13 cellular contexts compared by ENCODE assay signal in the genomic region with DNA sequence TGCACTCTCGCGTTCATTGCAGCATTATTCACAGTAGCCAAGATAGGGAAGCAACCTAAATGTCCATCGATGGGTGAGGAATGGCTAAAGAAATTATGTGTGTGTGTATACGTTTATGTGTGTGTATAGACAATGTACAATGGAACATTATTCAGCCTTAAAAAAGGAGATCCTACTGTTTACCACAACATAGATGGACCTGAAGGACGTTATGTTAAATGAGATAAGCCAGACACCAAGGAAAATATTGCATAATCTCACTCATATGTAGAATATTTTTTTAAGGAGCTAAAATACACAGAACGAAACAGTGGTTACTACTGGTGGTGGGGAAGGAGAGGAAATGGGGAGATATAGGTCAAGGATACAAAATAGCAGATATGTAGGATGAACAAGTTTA. TPM values are rescaled to one million over a fixed set of nuclear protein-coding genes. Genes with fewer than 3 reads are reported as not detected.
A peak's percentile ranks its signal among the peaks of the same experiment; 100 is the strongest.
DNase-seq lines count a peak whose midpoint lies in the region; ATAC-seq, FAIRE-seq and TF ChIP-seq lines count a peak whose summit lies in the region.
"Had no signal": no experiment of that assay in that cellular context is flagged by ENCODE, and none has a peak within 500 bp of the region (broad histone marks: within the 10 kb centered on the region; RNA-seq: fewer than 3 reads in every experiment).

No MANE protein-coding gene starts in this region.

- no peaks in the 10 kb centered on the region for H3K9me3 ChIP-seq in A549
- no peaks in the 10 kb centered on the region for H3K9me3 ChIP-seq in DND-41 (ENCODE audit: insufficient read depth, low read length, severe bottlenecking)
- H3K9me3 ChIP-seq in iPS-20b (ENCODE audit: insufficient read depth, low read depth, low read length), result no peaks in the 10 kb centered on the region
- H3K9me3 ChIP-seq: mucosa of descending colon had no signal

- H3K9me3 Mint-ChIP-seq in activated CD4-positive, alpha-beta memory T cell treated with anti-CD3 and anti-CD28 coated beads for 36 hours, result no peaks in the 10 kb centered on the region

- no peak for TF ChIP-seq POLR2A in A549 (IDR thresholded peaks at IDR 0.05; ENCODE audit: low read length)

- H3K4me1 Mint-ChIP-seq in activated CD4-positive, alpha-beta memory T cell treated with anti-CD3 and anti-CD28 coated beads for 36 hours (ENCODE audit: low read depth), result peaks cover 64% of the 10 kb centered on the region

- POLR2A ChIA-PET in A549 (lab: Yijun Ruan, JAX), result no interaction called here
- POLR2A ChIA-PET in activated CD4-positive, alpha-beta memory T cell treated with anti-CD3 and anti-CD28 coated beads for 36 hours (lab: Charles Lee), result interaction anchor here (0.6 to 3.4 kb wide), 6 partner anchors 11 to 104 kb away, joined by 3 to 20 read pairs (median 4); partner anchors contain the start of genes DIMT1 and IPO11

- CTCF ChIA-PET in A549 (lab: Yijun Ruan, JAX), result no interaction called here
- CTCF ChIA-PET in activated CD4-positive, alpha-beta memory T cell treated with anti-CD3 and anti-CD28 coated beads for 36 hours (lab: Charles Lee), result interaction anchor here (0.8 to 2.4 kb wide), 6 partner anchors 8 to 84 kb away, joined by 3 to 16 read pairs (median 4); no protein-coding TSS in a partner anchor

- intact Hi-C loops in activated CD4-positive, alpha-beta memory T cell treated with anti-CD3 and anti-CD28 coated beads for 36 hours (cut with micrococcal nuclease), result loop anchor here (2.0 to 5.0 kb wide), 2 partner anchors 86 to 976 kb away; partner anchors contain the start of gene ZSWIM6
- intact Hi-C loops in Right ventricle myocardium inferior (cut with DNase I), result loop anchor here (5.0 to 10.0 kb wide), 2 partner anchors 46 to 104 kb away; partner anchors contain the start of gene IPO11

- FAIRE-seq in A549 (lab: Jason Lieb, UNC), result no peak

- no peak overlapping the region for H2AFZ ChIP-seq in DND-41 (ENCODE audit: low read depth, low read length)

- DNase-seq in A549 (ENCODE audit: low read depth in 1 of 2, low spot score in 1 of 2) (no peak), DND-41 (no peak), NCI-H2171 treated with DMSO at 0.1 percent for 48 hours (lab: John Stamatoyannopoulos, UW) (no peak), Right ventricle myocardium inferior (ENCODE audit: missing footprints) (no peak)
- DNase-seq in activated CD4-positive, alpha-beta memory T cell treated with anti-CD3 and anti-CD28 coated beads for 36 hours, result no peak
- DNase-seq in activated CD4-positive, CD25-positive, alpha-beta regulatory T cell (lab: John Stamatoyannopoulos, UW), result no peak
- DNase-seq: activated CD4-positive, alpha-beta T cell treated with anti-CD3 and anti-CD28 coated beads for 4 hours; Right ventricle myocardium superior had no signal

- H3K4me1 ChIP-seq in A549 (peaks cover 28% of the 10 kb centered on the region), DND-41 (ENCODE audit: insufficient read depth, low read length) (peaks cover 40% of the 10 kb centered on the region), iPS-20b (ENCODE audit: insufficient read depth, low read length) (no peaks in the 10 kb centered on the region; the same call in 1 of the 2 replicates)

- WGBS in A549 (ENCODE audit: missing lambda C conversion rate), result 92% methylated on average over 6 of the region's 6 CpGs

- H3K9ac ChIP-seq in DND-41 (ENCODE audit: low read depth, low read length), result no peak overlapping the region
- H3K9ac ChIP-seq in iPS-20b (ENCODE audit: low read depth, low read length), result no peak overlapping the region

- no peak for TF ChIP-seq CTCF in A549 (IDR thresholded peaks at IDR 0.05)
- no peak for TF ChIP-seq CTCF in DND-41 (IDR thresholded peaks at IDR 0.05; ENCODE audit: borderline replicate concordance, extremely low read depth, low read length, poor library complexity, severe bottlenecking)

- TF ChIP-seq EP300 in A549 (IDR thresholded peaks at IDR 0.05), result no peak

- ATAC-seq in A549 (no peak), DND-41 (ENCODE audit: insufficient read depth, low read depth) (no peak), GM18858 (IDR thresholded peaks at IDR 0.05; ENCODE audit: unreplicated experiment) (no peak), Right ventricle myocardium inferior (no peak)
- ATAC-seq: HCT116, mucosa of descending colon had no signal

- no peak overlapping the region for H3K27ac ChIP-seq in A549
- H3K27ac ChIP-seq in DND-41 (ENCODE audit: low read length), result no peak overlapping the region
- no peak overlapping the region for H3K27ac ChIP-seq in iPS-20b (ENCODE audit: low read length)
- H3K27ac ChIP-seq: C4-2B had no signal

- no peak for TF ChIP-seq RAD21 in A549 (conservative IDR thresholded peaks at IDR 0.05 in 1 of 2, IDR thresholded peaks at IDR 0.05 in 1 of 2)

- H3K4me2 ChIP-seq in A549 (0 out of 3 replicates have a peak overlapping the region, but pooled peaks have one; percentile 98), DND-41 (ENCODE audit: insufficient read depth, low read length) (peak overlapping the region; percentile 80)

- H3K79me2 ChIP-seq in DND-41 (ENCODE audit: insufficient read depth, low read length), result peaks cover 77% of the 10 kb centered on the region

- no peaks in the 10 kb centered on the region for H3K27me3 Mint-ChIP-seq in activated CD4-positive, alpha-beta memory T cell treated with anti-CD3 and anti-CD28 coated beads for 36 hours

- H3K36me3 ChIP-seq in DND-41 (ENCODE audit: insufficient read depth, low read length), result peaks cover 18% of the 10 kb centered on the region
- peaks cover 21% of the 10 kb centered on the region; the same call in 1 of the 2 replicates for H3K36me3 ChIP-seq in iPS-20b (ENCODE audit: insufficient read depth, low read depth, low read length)

- H3K27me3 ChIP-seq in DND-41 (ENCODE audit: insufficient read depth, low read length, poor library complexity), result no peaks in the 10 kb centered on the region
- no peaks in the 10 kb centered on the region for H3K27me3 ChIP-seq in iPS-20b (ENCODE audit: insufficient read depth, low read length)

- H3K4me3 ChIP-seq in A549 (no peak overlapping the region), DND-41 (ENCODE audit: low read depth in 1 of 2, low read length in 2 of 2) (peak overlapping the region in 1 of 2 experiments; percentile 92; a peak in 1 of 4 replicates), iPS-20b (ENCODE audit: low read length) (peak overlapping the region; percentile 98; the same call in 1 of the 2 replicates)
- H3K4me3 ChIP-seq: mucosa of descending colon had no signal

- peak overlapping the region; percentile 98 for H3K27ac Mint-ChIP-seq in activated CD4-positive, alpha-beta memory T cell treated with anti-CD3 and anti-CD28 coated beads for 36 hours

- peak overlapping the region; percentile 98 for H3K4me3 Mint-ChIP-seq in activated CD4-positive, alpha-beta memory T cell treated with anti-CD3 and anti-CD28 coated beads for 36 hours

- H4K20me1 ChIP-seq in DND-41 (ENCODE audit: insufficient read depth, low read length), result peaks cover 55% of the 10 kb centered on the region

- peaks cover 37% of the 10 kb centered on the region for H3K36me3 Mint-ChIP-seq in activated CD4-positive, alpha-beta memory T cell treated with anti-CD3 and anti-CD28 coated beads for 36 hours

TF ChIP-seq in A549, 52 proteins besides CTCF, POLR2A, EP300 and RAD21:
- TF ChIP-seq CEBPB (IDR thresholded peaks at IDR 0.05) (0 out of 4 replicates have a peak, but pooled peaks of 1 of the 2 experiments have one; percentile 12), JUN (IDR thresholded peaks at IDR 0.05) (no peak)

RNA-seq across cellular contexts. Expression of gene KIF2A, which starts 2.4 kb away (rescaled TPM):
- polyA plus RNA-seq in A549 (2011; rRNA removed) (55.1 and 68.9 TPM in 2 replicates), A549 (2017; fragmentation: RNase III; extraction: RNeasy Plus Mini Kit Qiagen cat#74134 plus additional on column Dnase treatment) (44.5 to 47.1 TPM (median 46.6 TPM) in 3 replicates)
- polyA plus RNA-seq in A549 (2012; cell fraction: cytosol; rRNA removed), result 14.0 and 16.6 TPM in 2 replicates
- 5.4 and 7.1 TPM in 2 replicates for polyA plus RNA-seq in A549 (2012; cell fraction: nucleus; rRNA removed)
- polyA minus RNA-seq in A549 (2011; rRNA and poly(A)+ RNA removed), result 28.2 and 29.4 TPM in 2 replicates
- total RNA-seq in activated CD4-positive, alpha-beta memory T cell treated with anti-CD3 and anti-CD28 coated beads for 36 hours, result 100 to 1,000 TPM; 209 TPM
- 9.8 TPM for total RNA-seq in Right ventricle myocardium inferior

Comparison
In these comparisons a context has a peak if more than half of its experiments do, and no peak if none do; other contexts are left out.
1. RNA of gene KIF2A, which starts 2.4 kb away (total RNA-seq): 209 TPM in activated CD4-positive, alpha-beta memory T cell treated with anti-CD3 and anti-CD28 coated beads for 36 hours; 9.8 TPM in Right ventricle myocardium inferior (single experiment); every median in the first group is over 10 times any median in the second.